In genomic region chr2:129812071-129812470, GRCh38 we compare ENCODE assay signal across 10 cellular contexts.
A peak's percentile ranks its signal among the peaks of the same experiment; 100 is the strongest.
DNase-seq lines count a peak whose midpoint lies in the region; ATAC-seq and TF ChIP-seq lines count a peak whose summit lies in the region.
"Had no signal": no experiment of that assay in that cellular context is flagged by ENCODE, and none has a peak within 500 bp of the region (broad histone marks: within the 10 kb centered on the region; RNA-seq: fewer than 3 reads in every experiment).

No MANE protein-coding gene starts in this region.

- H3K36me3 Mint-ChIP-seq in Caco-2 (ENCODE audit: insufficient read depth, unreplicated experiment): no peaks in the 10 kb centered on the region
- H3K36me3 Mint-ChIP-seq in osteocyte (ENCODE audit: unreplicated experiment): no peaks in the 10 kb centered on the region

- no peaks in the 10 kb centered on the region for H3K4me1 ChIP-seq in A673 (ENCODE audit: insufficient read depth, low read length, poor library complexity, severe bottlenecking)
- peaks cover 0 to 5% (median 0%) of the 10 kb centered on the region in 12 donors for H3K4me1 ChIP-seq in heart left ventricle
- H3K4me1 ChIP-seq in Caco-2: no peaks in the 10 kb centered on the region

- H3K9me3 Mint-ChIP-seq in Caco-2 (ENCODE audit: unreplicated experiment) (peaks cover 17% of the 10 kb centered on the region), osteocyte (ENCODE audit: unreplicated experiment) (peaks cover 13% of the 10 kb centered on the region)

- DNase-seq in A673 (ENCODE audit: low spot score): peak; percentile 41
- peak; percentile 57 for DNase-seq in LoVo (ENCODE audit: low spot score)
- DNase-seq in heart left ventricle: peak in 4 of 5 donors; percentile 54 to 68 (median 61)
- DNase-seq in Caco-2: no peak
- DNase-seq in ACHN: no peak
- DNase-seq in osteocyte (ENCODE audit: extremely low spot score, unreplicated experiment): no peak
- DNase-seq in kidney glomerular epithelial cell (lab: John Stamatoyannopoulos, UW): no peak

- H3K4me3 Mint-ChIP-seq in Caco-2 (ENCODE audit: unreplicated experiment) (no peak overlapping the region), osteocyte (ENCODE audit: unreplicated experiment) (no peak overlapping the region)
- H3K4me3 Mint-ChIP-seq: activated naive CD8-positive, alpha-beta T cell had no signal

- H3K27me3 Mint-ChIP-seq in Caco-2 (ENCODE audit: insufficient read depth, unreplicated experiment) (peaks cover 18% of the 10 kb centered on the region), osteocyte (ENCODE audit: unreplicated experiment) (peaks cover 2% of the 10 kb centered on the region)

- POLR2A ChIA-PET in A673 (lab: Charles Lee; ENCODE audit: low non-redundant PET) (no interaction called here), Caco-2 (lab: Charles Lee) (no interaction called here)

- WGBS in heart left ventricle, 4 donors: 43 to 58% (median 46%) methylated on average over 4 of the region's 4 CpGs

- intact Hi-C loops in A673 (cut with micrococcal nuclease; ENCODE audit: unreplicated experiment) (no loop called here), heart left ventricle (cut with DNase I) (no loop called here), Caco-2 (cut with micrococcal nuclease; ENCODE audit: unreplicated experiment) (no loop called here)

- TF ChIP-seq POLR2A in heart left ventricle (IDR thresholded peaks at IDR 0.05): no peak

- no peaks in the 10 kb centered on the region for H3K36me3 ChIP-seq in A673 (ENCODE audit: insufficient read depth, low read length, poor library complexity, severe bottlenecking)
- H3K36me3 ChIP-seq in heart left ventricle: no peaks in the 10 kb centered on the region
- no peaks in the 10 kb centered on the region for H3K36me3 ChIP-seq in Caco-2 (ENCODE audit: control insufficient read depth, insufficient read depth, low read length)

- no peaks in the 10 kb centered on the region for H3K4me1 Mint-ChIP-seq in Caco-2 (ENCODE audit: low read depth, unreplicated experiment)
- H3K4me1 Mint-ChIP-seq in osteocyte (ENCODE audit: unreplicated experiment): no peaks in the 10 kb centered on the region

- peaks cover 20% of the 10 kb centered on the region for H3K27me3 ChIP-seq in A673 (replicated peaks; ENCODE audit: insufficient read depth, low read depth, low read length, poor library complexity)
- peaks cover 0 to 30% (median 0%) of the 10 kb centered on the region in 9 donors for H3K27me3 ChIP-seq in heart left ventricle
- no peaks in the 10 kb centered on the region; the same call in 1 of the 2 replicates for H3K27me3 ChIP-seq in Caco-2 (replicated peaks; ENCODE audit: control insufficient read depth, insufficient read depth, low read length)

- H3K4me3 ChIP-seq in A673 (ENCODE audit: low read depth, low read length, poor library complexity, severe bottlenecking) (no peak overlapping the region), heart left ventricle (no peak overlapping the region), Caco-2 (ENCODE audit: low read depth, low read length) (no peak overlapping the region)

- H3K27ac ChIP-seq in A673 (ENCODE audit: low read depth, low read length, poor library complexity, severe bottlenecking): no peak overlapping the region
- H3K27ac ChIP-seq in heart left ventricle: no peak overlapping the region
- H3K27ac ChIP-seq: KMS-11 had no signal

- ATAC-seq in GM19023 (IDR thresholded peaks at IDR 0.05; ENCODE audit: unreplicated experiment) (peak; percentile 78), heart left ventricle (peak; percentile 58 to 71 (median 68))

- H3K9me3 ChIP-seq in A673 (ENCODE audit: low read depth, low read length, poor library complexity, severe bottlenecking): no peaks in the 10 kb centered on the region
- peaks cover 0 to 17% (median 4%) of the 10 kb centered on the region in 12 donors for H3K9me3 ChIP-seq in heart left ventricle
- H3K9me3 ChIP-seq in Caco-2: peaks cover 5% of the 10 kb centered on the region

- CTCF ChIA-PET in A673 (lab: Charles Lee): no interaction called here
- CTCF ChIA-PET in Caco-2 (lab: Charles Lee): no interaction called here

- no peak overlapping the region for H3K27ac Mint-ChIP-seq in Caco-2 (ENCODE audit: unreplicated experiment)
- no peak overlapping the region for H3K27ac Mint-ChIP-seq in osteocyte (ENCODE audit: unreplicated experiment)
- H3K27ac Mint-ChIP-seq: activated naive CD8-positive, alpha-beta T cell had no signal

- in situ Hi-C loops in ACHN (cut with HindIII; ENCODE audit: low pct_ligation_motif_present, low pct_unique_long_range_greater_than_20kb, low sequenced_read_pairs): no loop called here

- TF ChIP-seq CTCF in A673 (conservative IDR thresholded peaks at IDR 0.05; ENCODE audit: low read depth, low read length): no peak
- no peak for TF ChIP-seq CTCF in heart left ventricle (IDR thresholded peaks at IDR 0.05)
- TF ChIP-seq CTCF in Caco-2 (IDR thresholded peaks at IDR 0.05; ENCODE audit: insufficient read depth in 1 of 2, low read depth in 1 of 2, low read length in 1 of 2, severe bottlenecking in 1 of 2, unreplicated experiment in 1 of 2): no peak
- TF ChIP-seq CTCF in osteocyte (IDR thresholded peaks at IDR 0.05): no peak

- no TSS peak for BruUV-seq in A673 (replicated peaks; lab: Mats Ljungman, UMichigan)
- no TSS peak for BruUV-seq in Caco-2 (replicated peaks; lab: Mats Ljungman, UMichigan)

Comparison
In these comparisons a context has a peak if more than half of its experiments do, and no peak if none do; other contexts are left out.
1. DNase-seq: peak in A673 (single experiment), LoVo (single experiment) and heart left ventricle (4 of 5); none in Caco-2 (0 of 2), ACHN (single experiment), osteocyte (single experiment) and kidney glomerular epithelial cell (single experiment).